In the genomic region with DNA sequence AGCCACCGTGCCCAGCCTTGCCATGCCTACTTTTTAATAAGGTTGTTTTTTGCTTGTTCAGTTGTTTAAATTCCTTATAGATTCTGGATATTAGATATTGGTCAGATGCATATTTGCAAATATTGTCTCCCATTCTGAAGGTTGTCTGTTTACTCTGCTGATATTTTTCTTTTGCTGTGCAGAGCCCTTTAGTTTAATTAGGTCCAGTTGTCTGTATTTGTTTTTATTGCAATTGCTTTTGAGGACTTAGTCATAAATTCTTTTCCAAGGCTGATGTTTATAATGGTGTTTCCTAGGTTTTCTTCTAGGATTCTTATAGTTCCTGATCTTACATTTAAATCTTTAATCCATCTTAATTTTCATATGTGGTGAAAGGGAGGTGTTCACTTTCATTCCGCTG, we compare ENCODE assay signal across 28 cellular contexts.
DNase-seq lines count a peak whose midpoint lies in the region; ATAC-seq, FAIRE-seq and TF ChIP-seq lines count a peak whose summit lies in the region.
"Had no signal": no experiment of that assay in that cellular context is flagged by ENCODE, and none has a peak within 500 bp of the region (broad histone marks: within the 10 kb centered on the region; RNA-seq: fewer than 3 reads in every experiment).

No MANE protein-coding gene starts in this region.

- TF ChIP-seq CTCF in kidney (IDR thresholded peaks at IDR 0.05; ENCODE audit: borderline replicate concordance, extremely low read depth, insufficient read depth) = no peak

- H3K4me3 ChIP-seq in SJSA1 (no peak overlapping the region), kidney (ENCODE audit: low read length in 2 of 2) (no peak overlapping the region)
- H3K4me3 ChIP-seq: testis, uterus had no signal

- H3K27ac ChIP-seq in SJSA1 (peak overlapping the region; percentile 67), kidney (ENCODE audit: low read depth in 2 of 2, low read length in 2 of 2) (no peak overlapping the region)
- H3K27ac ChIP-seq: 22Rv1, neutrophil had no signal

- H3K9me3 ChIP-seq in SJSA1 (replicated peaks) = no peaks in the 10 kb centered on the region
- H3K9me3 ChIP-seq in kidney (ENCODE audit: control insufficient read depth in 1 of 2, low read length in 2 of 2) = no peaks in the 10 kb centered on the region
- H3K9me3 ChIP-seq: neutrophil, testis, uterus had no signal

- DNase-seq in SIG-M5 treated with dmso at 0.1 percent for 504 hours (lab: John Stamatoyannopoulos, UW; ENCODE audit: unreplicated experiment) (peak; percentile 35), SIG-M5 (lab: John Stamatoyannopoulos, UW) (no peak), SJSA1 (ENCODE audit: low read depth in 1 of 2, low spot score in 2 of 2) (peak in 1 of 2 experiments; percentile 56), fibroblast of gingiva (ENCODE audit: low read depth) (peak; percentile 65), kidney (no peak), occipital lobe (lab: John Stamatoyannopoulos, UW) (no peak), SHP77 (lab: John Stamatoyannopoulos, UW) (no peak)
- DNase-seq: activated CD4-positive, alpha-beta T cell treated with anti-CD3 and anti-CD28 coated beads for 48 hours; activated gamma-delta T cell treated with Interleukin-2 at 50 U/mL for 16 hours; activated naive CD8-positive, alpha-beta T cell treated with anti-CD3 and anti-CD28 coated beads, Interleukin-2, amount 50 U/mL, for 24 hours; activated T-cell treated with anti-CD3 and anti-CD28 coated beads, Interleukin-2, amount 50 U/mL, for 24 hours; effector memory CD4-positive, alpha-beta T cell; hypothalamus; immature natural killer cell; KG1; naive B cell; NCI-H446; NCI-H82; stimulated activated CD4-positive, alpha-beta T cell treated with anti-CD3 and anti-CD28 coated beads, Interleukin-15, amount 100 ng/mL, for 24 hours; stimulated activated naive CD8-positive, alpha-beta T cell treated with anti-CD3 and anti-CD28 coated beads, Interleukin-15, Interleukin-2, amounts not matched to agents 100 U/mL and 50 U/mL, for 24 hours; testis; uterus had no signal

- no peak for FAIRE-seq in kidney (lab: Jason Lieb, UNC)
- FAIRE-seq: H54, HTR-8/SVneo had no signal

- no peaks in the 10 kb centered on the region for H3K36me3 ChIP-seq in SJSA1
- no peaks in the 10 kb centered on the region for H3K36me3 ChIP-seq in kidney (ENCODE audit: control insufficient read depth in 1 of 2, insufficient read depth in 2 of 2, low read length in 2 of 2)
- H3K36me3 ChIP-seq: neutrophil, uterus had no signal

- H3K9ac ChIP-seq in kidney (ENCODE audit: low read length in 2 of 2) = no peak overlapping the region

- intact Hi-C loops in kidney (cut with DNase I) = no loop called here

- H3K27me3 ChIP-seq in SJSA1 (replicated peaks) = no peaks in the 10 kb centered on the region
- H3K27me3 ChIP-seq: neutrophil, testis, uterus had no signal

- H3K4me1 ChIP-seq in SJSA1 (replicated peaks) = peaks cover 48% of the 10 kb centered on the region
- H3K4me1 ChIP-seq in kidney (ENCODE audit: control insufficient read depth in 1 of 2, insufficient read depth in 1 of 2, low read depth in 1 of 2, low read length in 2 of 2) = peaks cover 8 to 11% of the 10 kb centered on the region in 2 donors
- H3K4me1 ChIP-seq: uterus had no signal

- ATAC-seq in GM19023 (IDR thresholded peaks at IDR 0.05; ENCODE audit: unreplicated experiment) = no peak
- ATAC-seq: activated naive CD8-positive, alpha-beta T cell treated with anti-CD3 and anti-CD28 coated beads, Interleukin-2, amount 50 U/mL, for 24 hours; left lobe of liver; stimulated activated naive CD8-positive, alpha-beta T cell treated with anti-CD3 and anti-CD28 coated beads, Interleukin-15, Interleukin-2, amounts not matched to agents 100 U/mL and 50 U/mL, for 24 hours had no signal

Comparison
In these comparisons a context has a peak if more than half of its experiments do, and no peak if none do; other contexts are left out.
1. DNase-seq: peak in SIG-M5 treated with dmso at 0.1 percent for 504 hours (single experiment) and fibroblast of gingiva (single experiment); none in SIG-M5 (single experiment), kidney (single experiment), occipital lobe (single experiment) and SHP77 (0 of 2).